ENCODE assay signal across 9 cellular contexts in the genomic region with DNA sequence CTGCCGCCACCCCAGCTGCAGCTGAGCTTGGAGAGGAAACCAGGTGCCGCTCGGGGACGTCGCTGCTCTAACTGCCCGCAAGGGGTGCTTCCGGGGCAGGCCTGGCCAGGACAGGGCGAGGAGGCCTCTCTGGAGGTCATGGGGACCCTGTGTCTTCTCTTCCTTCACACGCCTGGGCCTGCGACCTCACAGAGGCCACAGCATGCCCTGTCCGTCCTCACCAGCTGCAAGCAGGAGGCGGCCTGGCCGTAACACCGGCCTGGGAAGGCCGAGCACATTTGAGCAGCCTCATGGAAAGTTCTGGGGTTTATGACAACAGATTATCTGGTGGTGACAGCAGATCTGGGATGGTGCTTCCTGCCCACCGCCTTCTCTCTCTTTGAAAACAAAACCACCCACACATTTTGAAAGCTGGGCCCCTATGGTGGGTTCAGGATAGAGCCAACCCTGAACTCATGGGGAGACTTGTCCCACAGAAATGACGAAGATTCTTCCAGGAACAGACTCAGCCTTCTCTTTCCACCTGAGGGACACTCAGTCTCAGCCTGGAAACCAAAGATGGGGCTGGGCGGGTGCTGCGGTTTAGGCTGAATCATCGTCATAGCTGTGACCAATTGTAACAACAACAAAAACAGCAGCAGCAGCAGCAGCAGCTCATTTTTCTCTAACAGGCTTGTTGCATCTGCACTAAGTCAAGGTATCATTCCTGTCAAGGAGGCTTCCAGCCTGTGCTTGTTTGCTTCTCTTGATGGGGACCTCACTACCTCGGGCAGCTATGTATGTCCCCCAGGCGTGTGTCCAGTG.
DNase-seq lines count a peak whose midpoint lies in the region; ATAC-seq and TF ChIP-seq lines count a peak whose summit lies in the region.
"Had no signal": no experiment of that assay in that cellular context is flagged by ENCODE, and none has a peak within 500 bp of the region (broad histone marks: within the 10 kb centered on the region; RNA-seq: fewer than 3 reads in every experiment).

No MANE protein-coding gene starts in this region.

- no peaks in the 10 kb centered on the region for H3K4me1 ChIP-seq in left lung

- DNase-seq in DMS53 (lab: John Stamatoyannopoulos, UW) (peak; percentile 20), DMS53 treated with DMSO at 0.1 percent for 48 hours (lab: John Stamatoyannopoulos, UW; ENCODE audit: unreplicated experiment) (no peak), fibroblast of pulmonary artery (ENCODE audit: low read depth) (peak; percentile 50), left lung (no peak), NCI-H345 (lab: John Stamatoyannopoulos, UW) (no peak)
- DNase-seq in activated CD8-positive, alpha-beta memory T cell treated with anti-CD3 and anti-CD28 coated beads for 48 hours (ENCODE audit: low read depth in 2 of 3, low spot score in 2 of 3) = peak; percentile 15 to 17 (median 17)
- DNase-seq in stimulated activated CD8-positive, alpha-beta memory T cell treated with anti-CD3 and anti-CD28 coated beads, Interleukin-4, amount 100 ng/mL, for 48 hours = peak; percentile 71

- no peaks in the 10 kb centered on the region for H3K9me3 ChIP-seq in left lung

- H3K36me3 ChIP-seq in left lung = no peaks in the 10 kb centered on the region

- H3K4me3 ChIP-seq in fibroblast of pulmonary artery (replicated peaks; ENCODE audit: low read depth, low read length) (no peak overlapping the region), left lung (no peak overlapping the region)

- H3K27me3 ChIP-seq in left lung = peaks cover 0 to 53% of the 10 kb centered on the region in 2 donors

- no peak for ATAC-seq in GM18502 (IDR thresholded peaks at IDR 0.05; ENCODE audit: poor library complexity, unreplicated experiment)
- ATAC-seq in left lung = no peak

- H3K27ac ChIP-seq in left lung = no peak overlapping the region
- H3K27ac ChIP-seq: 22Rv1 had no signal

- intact Hi-C loops in left lung (cut with DNase I) = no loop called here

- TF ChIP-seq CTCF in fibroblast of pulmonary artery (IDR thresholded peaks at IDR 0.05; ENCODE audit: low read length, missing control alignments) (no peak), left lung (IDR thresholded peaks at IDR 0.05) (no peak)

Comparison
In these comparisons a context has a peak if more than half of its experiments do, and no peak if none do; other contexts are left out.
1. DNase-seq: peak in DMS53 (single experiment), activated CD8-positive, alpha-beta memory T cell treated with anti-CD3 and anti-CD28 coated beads for 48 hours (3 of 3), fibroblast of pulmonary artery (single experiment) and stimulated activated CD8-positive, alpha-beta memory T cell treated with anti-CD3 and anti-CD28 coated beads, Interleukin-4, amount 100 ng/mL, for 48 hours (single experiment); none in DMS53 treated with DMSO at 0.1 percent for 48 hours (single experiment), left lung (0 of 2) and NCI-H345 (single experiment).